8 cellular contexts compared by ENCODE assay signal in the genomic region with DNA sequence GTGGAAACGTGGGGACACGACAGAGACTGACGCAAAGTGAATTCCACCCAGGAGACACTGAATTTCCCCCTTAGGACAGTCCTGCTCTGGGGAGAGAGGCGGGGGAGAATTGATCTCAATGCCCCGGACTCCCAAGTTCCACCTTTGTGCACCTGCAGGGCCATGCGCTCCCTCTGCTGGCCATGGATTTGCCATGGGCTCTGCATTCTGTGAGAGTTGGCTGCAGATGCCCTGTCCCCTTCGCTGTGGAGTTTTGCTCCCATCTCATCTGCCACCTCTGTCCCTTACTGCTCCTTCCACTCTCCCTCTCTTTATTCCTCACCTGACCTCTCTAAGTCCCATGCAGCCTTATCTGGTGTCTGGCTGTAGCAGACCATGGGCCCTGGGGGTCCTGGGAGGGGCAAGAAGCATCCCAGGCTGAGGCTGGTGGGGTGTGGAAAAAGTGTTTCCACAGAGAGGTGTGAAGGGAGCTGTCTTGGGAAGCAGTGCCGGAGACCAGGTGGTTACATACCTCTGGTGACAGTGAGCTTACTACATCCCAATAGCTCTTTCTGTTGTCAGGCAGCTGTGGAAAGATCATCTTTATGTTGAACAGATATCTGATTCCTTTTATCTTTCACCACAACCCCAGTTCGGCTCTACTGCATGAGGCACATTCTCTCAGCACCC. TPM values are rescaled to one million over a fixed set of nuclear protein-coding genes. Genes with fewer than 3 reads are reported as not detected.
A peak's percentile ranks its signal among the peaks of the same experiment; 100 is the strongest.
DNase-seq lines count a peak whose midpoint lies in the region; ATAC-seq, FAIRE-seq and TF ChIP-seq lines count a peak whose summit lies in the region.

No MANE protein-coding gene starts in this region.

- TF ChIP-seq RAD21 in liver (IDR thresholded peaks at IDR 0.05), result peak; percentile 73 to 79

- no peak overlapping the region for H3K9ac ChIP-seq in liver (ENCODE audit: low read depth in 1 of 2, low read length in 2 of 2)

- H3K4me1 ChIP-seq in liver (ENCODE audit: control insufficient read depth in 4 of 4, insufficient read depth in 4 of 4, low read length in 3 of 4), result peaks cover 0 to 4% (median 1%) of the 10 kb centered on the region in 4 donors

- no peak for FAIRE-seq in H54 (lab: Jason Lieb, UNC)

- no peak overlapping the region for H3K27ac ChIP-seq in liver (ENCODE audit: low read depth in 1 of 2, low read length in 2 of 2)

- H3K27me3 ChIP-seq in liver (ENCODE audit: control insufficient read depth in 4 of 4, insufficient read depth in 4 of 4, low read length in 3 of 4), result no peaks in the 10 kb centered on the region

- no peak for TF ChIP-seq POLR2A in H54 (IDR thresholded peaks at IDR 0.05; ENCODE audit: low read depth, low read length)

- no peaks in the 10 kb centered on the region for H3K36me3 ChIP-seq in liver (ENCODE audit: control insufficient read depth in 4 of 4, insufficient read depth in 3 of 4, low read depth in 1 of 4, low read length in 3 of 4)

- H3K4me3 ChIP-seq in liver (ENCODE audit: low read depth in 1 of 3, low read length in 3 of 3), result no peak overlapping the region

- peak; percentile 54 for DNase-seq in ELR (ENCODE audit: low read depth)
- peak; percentile 50 for DNase-seq in M059J (ENCODE audit: low read depth)
- DNase-seq in astrocyte of the hippocampus (ENCODE audit: low read depth, low spot score), result peak; percentile 63
- DNase-seq in H54 (ENCODE audit: insufficient read length, low spot score), result no peak

- ATAC-seq in GM21526 (IDR thresholded peaks at IDR 0.05; ENCODE audit: low FRiP score, unreplicated experiment) (no peak), HG03342 (IDR thresholded peaks at IDR 0.05; ENCODE audit: unreplicated experiment) (no peak), HG03442 (IDR thresholded peaks at IDR 0.05; ENCODE audit: unreplicated experiment) (no peak)

- H3K9me3 ChIP-seq in liver (ENCODE audit: control insufficient read depth in 4 of 4, low read length in 3 of 4), result no peaks in the 10 kb centered on the region

- WGBS in liver, result 24% methylated on average over 9 of the region's 9 CpGs

- TF ChIP-seq CTCF in liver (IDR thresholded peaks at IDR 0.05; ENCODE audit: low read depth, low read length, missing input control), result peak; percentile 60

TF ChIP-seq in liver, 16 proteins besides CTCF, POLR2A, EP300 and RAD21:
- TF ChIP-seq FOXA1 (IDR thresholded peaks at IDR 0.05) (no peak), HNF4A (conservative IDR thresholded peaks at IDR 0.05) (peak in 1 of 2 donors; percentile 41)

RNA-seq across cellular contexts. Expression of a gene that starts 14.3 kb away (rescaled TPM):
- total RNA-seq in M059J (2014; rRNA removed; shearing (Covaris generic)), result not detected in 2 replicates
- under 1 TPM in 1 of 2 donors, not detected in 1; 0.50 TPM for total RNA-seq in liver
- polyA plus RNA-seq in liver, result under 1 TPM in 1 of 2 donors, not detected in 1; 0.46 TPM
